ENCODE assay signal across 8 cellular contexts in the genomic region with DNA sequence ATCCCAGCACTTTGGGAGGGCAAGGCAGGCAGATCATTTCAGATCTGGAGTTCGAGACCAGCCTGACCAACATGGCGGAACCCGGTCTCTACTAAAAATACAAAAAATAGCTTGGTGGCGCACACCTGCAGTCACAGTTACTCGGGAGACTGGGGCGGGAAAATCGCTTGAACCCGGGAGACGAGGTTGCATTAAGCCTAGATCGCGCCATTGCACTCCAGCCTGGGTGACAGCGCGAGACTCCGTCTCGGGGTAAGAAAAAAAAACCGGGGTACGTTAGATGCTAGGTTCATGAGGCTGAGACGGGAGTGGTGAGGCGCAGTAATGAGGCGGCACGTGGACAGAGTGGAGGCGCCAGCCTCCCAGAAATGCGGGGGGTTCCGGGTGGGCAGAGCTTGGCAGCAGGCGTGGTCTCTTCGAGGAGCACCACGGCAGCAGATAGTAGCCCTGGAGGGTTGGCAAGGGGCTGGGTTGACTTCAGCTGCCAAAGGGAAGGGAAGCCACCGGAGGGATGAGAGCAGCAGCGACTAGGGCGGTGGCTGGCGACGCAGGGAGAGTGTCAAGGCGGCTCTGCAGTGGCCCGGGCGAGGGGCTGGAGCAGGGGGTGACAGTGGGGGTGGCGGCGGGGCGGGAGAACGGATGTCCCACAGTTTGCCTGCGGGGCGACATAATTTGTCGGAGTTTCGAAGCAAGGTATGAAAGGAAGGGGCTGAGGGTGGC. TPM values are rescaled to one million over a fixed set of nuclear protein-coding genes. Genes with fewer than 3 reads are reported as not detected.
DNase-seq lines count a peak whose midpoint lies in the region; TF ChIP-seq lines count a peak whose summit lies in the region.

No MANE protein-coding gene starts in this region.

- DNase-seq in NCI-H2227 (lab: John Stamatoyannopoulos, UW; ENCODE audit: unreplicated experiment) (peak; percentile 48), NCI-H2227 treated with DMSO at 0.1 percent for 48 hours (lab: John Stamatoyannopoulos, UW) (no peak), stomach (no peak), dermis blood vessel endothelial cell (no peak), NCI-H1436 (lab: John Stamatoyannopoulos, UW) (no peak)
- no peak for DNase-seq in activated T-helper 1 cell treated with anti-CD3 and anti-CD28 coated beads, Interleukin-12 subunit alpha, Interleukin-12 subunit beta, Interleukin-2, Interleukin-4 antibody, amounts not matched to agents 30 ng/mL and 10 ng/mL and 1 ng/mL, durations not matched to agents 14 hours and 24 hours and 36 hours (ENCODE audit: low spot score)
- DNase-seq in stimulated activated CD4-positive, alpha-beta T cell treated with anti-CD3 and anti-CD28 coated beads, Interleukin-12 subunit alpha, Interleukin-12 subunit beta, amount 100 ng/mL, for 4 hours, result no peak

- 33 to 42% (median 34%) methylated on average over 39 to 43 of the region's 43 CpGs for WGBS in stomach, 5 donors

- H3K4me1 Mint-ChIP-seq in activated T-helper 1 cell treated with anti-CD3 and anti-CD28 coated beads, Interleukin-12 subunit alpha, Interleukin-12 subunit beta, Interleukin-2, Interleukin-4 antibody, amounts not matched to agents 30 ng/mL and 10 ng/mL and 1 ng/mL, durations not matched to agents 14 hours and 24 hours and 36 hours (ENCODE audit: low read depth), result peaks cover 19% of the 10 kb centered on the region

- no peak for TF ChIP-seq EP300 in stomach (IDR thresholded peaks at IDR 0.05)

- H3K9me3 ChIP-seq in iPS-18a (ENCODE audit: control insufficient read depth, low read depth, low read length), result no peaks in the 10 kb centered on the region
- H3K9me3 ChIP-seq in stomach, result no peaks in the 10 kb centered on the region

- intact Hi-C loops in activated T-helper 1 cell treated with anti-CD3 and anti-CD28 coated beads, Interleukin-12 subunit alpha, Interleukin-12 subunit beta, Interleukin-2, Interleukin-4 antibody, amounts not matched to agents 30 ng/mL and 10 ng/mL and 1 ng/mL, durations not matched to agents 14 hours and 24 hours and 36 hours (cut with micrococcal nuclease), result loop anchor here (2.0 to 5.0 kb wide), 3 partner anchors 35 to 134 kb away; a partner anchor contains a TSS
- intact Hi-C loops in stomach (cut with DNase I; ENCODE audit: low total_unique reads), result no loop called here

- H3K4me3 Mint-ChIP-seq in activated T-helper 1 cell treated with anti-CD3 and anti-CD28 coated beads, Interleukin-12 subunit alpha, Interleukin-12 subunit beta, Interleukin-2, Interleukin-4 antibody, amounts not matched to agents 30 ng/mL and 10 ng/mL and 1 ng/mL, durations not matched to agents 14 hours and 24 hours and 36 hours, result peak overlapping the region; percentile 95

- H3K27ac ChIP-seq in iPS-18a (ENCODE audit: low read length) (peak overlapping the region; percentile 78), stomach (peak overlapping the region; percentile 77 to 93 (median 88))

- peak overlapping the region; percentile 87 for H3K27ac Mint-ChIP-seq in activated T-helper 1 cell treated with anti-CD3 and anti-CD28 coated beads, Interleukin-12 subunit alpha, Interleukin-12 subunit beta, Interleukin-2, Interleukin-4 antibody, amounts not matched to agents 30 ng/mL and 10 ng/mL and 1 ng/mL, durations not matched to agents 14 hours and 24 hours and 36 hours

- no peaks in the 10 kb centered on the region for H3K27me3 ChIP-seq in iPS-18a (ENCODE audit: control insufficient read depth, insufficient read depth, low read length)
- no peaks in the 10 kb centered on the region for H3K27me3 ChIP-seq in stomach

- no peak for TF ChIP-seq CTCF in stomach (IDR thresholded peaks at IDR 0.05)

- H3K36me3 Mint-ChIP-seq in activated T-helper 1 cell treated with anti-CD3 and anti-CD28 coated beads, Interleukin-12 subunit alpha, Interleukin-12 subunit beta, Interleukin-2, Interleukin-4 antibody, amounts not matched to agents 30 ng/mL and 10 ng/mL and 1 ng/mL, durations not matched to agents 14 hours and 24 hours and 36 hours (ENCODE audit: low read depth), result peaks cover 36% of the 10 kb centered on the region

- H3K9me3 Mint-ChIP-seq in activated T-helper 1 cell treated with anti-CD3 and anti-CD28 coated beads, Interleukin-12 subunit alpha, Interleukin-12 subunit beta, Interleukin-2, Interleukin-4 antibody, amounts not matched to agents 30 ng/mL and 10 ng/mL and 1 ng/mL, durations not matched to agents 14 hours and 24 hours and 36 hours, result no peaks in the 10 kb centered on the region

- peak overlapping the region; percentile 94 for H3K4me3 ChIP-seq in iPS-18a (ENCODE audit: low read length)
- peak overlapping the region; percentile 89 to 100 (median 94) for H3K4me3 ChIP-seq in stomach

- peaks cover 2% of the 10 kb centered on the region for H3K27me3 Mint-ChIP-seq in activated T-helper 1 cell treated with anti-CD3 and anti-CD28 coated beads, Interleukin-12 subunit alpha, Interleukin-12 subunit beta, Interleukin-2, Interleukin-4 antibody, amounts not matched to agents 30 ng/mL and 10 ng/mL and 1 ng/mL, durations not matched to agents 14 hours and 24 hours and 36 hours (ENCODE audit: insufficient read depth)

- H3K4me1 ChIP-seq in iPS-18a (ENCODE audit: control insufficient read depth, low read depth, low read length), result peaks cover 16% of the 10 kb centered on the region
- H3K4me1 ChIP-seq in stomach, result peaks cover 25 to 74% (median 55%) of the 10 kb centered on the region in 4 donors

- peak overlapping the region; percentile 95 for H3K9ac ChIP-seq in iPS-18a (ENCODE audit: low read length)

- H3K36me3 ChIP-seq in iPS-18a (ENCODE audit: control insufficient read depth, low read depth, low read length) (peaks cover 44% of the 10 kb centered on the region), stomach (peaks cover 38 to 51% (median 45%) of the 10 kb centered on the region in 4 donors)

- TF ChIP-seq POLR2A in stomach (IDR thresholded peaks at IDR 0.05), result no peak

RNA-seq across cellular contexts. Expression of a gene that starts 0.8 kb away (rescaled TPM):
- 184 and 205 TPM in 2 replicates for total RNA-seq in activated T-helper 1 cell treated with anti-CD3 and anti-CD28 coated beads, Interleukin-12 subunit alpha, Interleukin-12 subunit beta, Interleukin-2, Interleukin-4 antibody, amounts not matched to agents 30 ng/mL and 10 ng/mL and 1 ng/mL, durations not matched to agents 14 hours and 24 hours and 36 hours
- total RNA-seq in stomach (100 to 1,000 TPM in 2 of 5 donors, 10 to 100 TPM in 3; 53.9 to 116 (median 82.9) TPM), dermis blood vessel endothelial cell (98.2 and 102 TPM in 2 replicates)
- 100 to 1,000 TPM; 136 to 187 (median 150) TPM for polyA plus RNA-seq in stomach

RNA-seq across cellular contexts. Expression of a gene that starts 7.1 kb away (rescaled TPM):
- total RNA-seq in activated T-helper 1 cell treated with anti-CD3 and anti-CD28 coated beads, Interleukin-12 subunit alpha, Interleukin-12 subunit beta, Interleukin-2, Interleukin-4 antibody, amounts not matched to agents 30 ng/mL and 10 ng/mL and 1 ng/mL, durations not matched to agents 14 hours and 24 hours and 36 hours, result 138 and 139 TPM in 2 replicates
- total RNA-seq in stomach (100 to 1,000 TPM; 265 to 739 (median 422) TPM), dermis blood vessel endothelial cell (71.1 and 183 TPM in 2 replicates)
- 100 to 1,000 TPM in 1 of 3 donors, 10 to 100 TPM in 2; 33.4 to 166 (median 34.7) TPM for polyA plus RNA-seq in stomach

RNA-seq across cellular contexts. Expression of a gene that starts 14.8 kb away (rescaled TPM):
- total RNA-seq in activated T-helper 1 cell treated with anti-CD3 and anti-CD28 coated beads, Interleukin-12 subunit alpha, Interleukin-12 subunit beta, Interleukin-2, Interleukin-4 antibody, amounts not matched to agents 30 ng/mL and 10 ng/mL and 1 ng/mL, durations not matched to agents 14 hours and 24 hours and 36 hours, result 0.10 TPM in 1 of 2 replicates, not detected in the other
- 10 to 100 TPM in 1 of 5 donors, 1 to 10 TPM in 2, under 1 TPM in 1, not detected in 1; 0.89 to 13.6 (median 4.7) TPM for total RNA-seq in stomach
- polyA plus RNA-seq in stomach, result 10 to 100 TPM in 2 of 3 donors, 1 to 10 TPM in 1; 8.7 to 13.5 (median 13.3) TPM
- total RNA-seq in dermis blood vessel endothelial cell, result 0.28 and 0.51 TPM in 2 replicates

RNA-seq across cellular contexts. Expression of a gene that starts 29.2 kb away (rescaled TPM):
- 5.5 and 5.8 TPM in 2 replicates for total RNA-seq in activated T-helper 1 cell treated with anti-CD3 and anti-CD28 coated beads, Interleukin-12 subunit alpha, Interleukin-12 subunit beta, Interleukin-2, Interleukin-4 antibody, amounts not matched to agents 30 ng/mL and 10 ng/mL and 1 ng/mL, durations not matched to agents 14 hours and 24 hours and 36 hours
- 10 to 100 TPM; 11.4 to 37.7 (median 21.1) TPM for total RNA-seq in stomach
- 10 to 100 TPM in 2 of 3 donors, 1 to 10 TPM in 1; 7.6 to 64.8 (median 24.8) TPM for polyA plus RNA-seq in stomach
- 12.7 and 45.3 TPM in 2 replicates for total RNA-seq in dermis blood vessel endothelial cell

RNA-seq across cellular contexts. Expression of a gene that starts 31.3 kb away (rescaled TPM):
- 147 and 148 TPM in 2 replicates for total RNA-seq in activated T-helper 1 cell treated with anti-CD3 and anti-CD28 coated beads, Interleukin-12 subunit alpha, Interleukin-12 subunit beta, Interleukin-2, Interleukin-4 antibody, amounts not matched to agents 30 ng/mL and 10 ng/mL and 1 ng/mL, durations not matched to agents 14 hours and 24 hours and 36 hours
- total RNA-seq in stomach (100 to 1,000 TPM in 3 of 5 donors, 10 to 100 TPM in 2; 50.9 to 146 (median 104) TPM), dermis blood vessel endothelial cell (80.2 and 106 TPM in 2 replicates)
- polyA plus RNA-seq in stomach, result 100 to 1,000 TPM; 244 to 281 (median 259) TPM
